ENCODE assay signal across 18 cellular contexts in the genomic region with DNA sequence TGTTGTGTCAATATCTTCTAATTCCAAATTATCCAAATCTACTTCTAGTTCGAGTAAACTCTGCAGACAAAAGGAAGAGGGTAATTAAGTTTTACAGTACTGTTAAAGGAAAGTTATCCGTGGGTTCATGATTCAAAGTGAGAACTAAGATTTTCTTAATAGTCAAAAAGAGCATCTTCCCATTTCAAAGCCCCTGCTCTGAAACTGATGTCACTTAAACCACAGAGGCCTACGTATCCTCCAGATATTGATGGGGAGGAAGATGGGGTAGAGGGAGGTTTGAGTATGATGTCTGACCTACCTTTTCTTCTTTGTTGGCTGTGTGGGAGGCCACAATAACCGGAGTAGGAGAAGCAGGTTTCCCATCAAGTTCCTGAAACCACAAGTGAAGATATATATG. TPM values are rescaled to one million over a fixed set of nuclear protein-coding genes. Genes with fewer than 3 reads are reported as not detected.
DNase-seq lines count a peak whose midpoint lies in the region; ATAC-seq, FAIRE-seq and TF ChIP-seq lines count a peak whose summit lies in the region.
"Had no signal": no experiment of that assay in that cellular context is flagged by ENCODE, and none has a peak within 500 bp of the region (broad histone marks: within the 10 kb centered on the region; RNA-seq: fewer than 3 reads in every experiment).

No MANE protein-coding gene starts in this region.

- H3K9me1 ChIP-seq in K562 (ENCODE audit: control insufficient read depth, insufficient read depth, low read length): peaks cover 3% of the 10 kb centered on the region

- H4K20me1 ChIP-seq in K562 (replicated peaks; ENCODE audit: control insufficient read depth, insufficient read depth, low read length): no peaks in the 10 kb centered on the region; the same call in 1 of the 2 replicates

- POLR2A ChIA-PET in CD8-positive, alpha-beta memory T cell (lab: Charles Lee): no interaction called here
- POLR2A ChIA-PET in K562 (lab: Yijun Ruan, JAX): no interaction called here

- WGBS in K562 (ENCODE audit: insufficient coverage, low coverage, missing lambda C conversion rate): 79% methylated on average over 4 of the region's 4 CpGs
- whole genome bisulfite sequencing in transverse colon (ENCODE audit: low coverage in 1 of 2), 2 donors: 53 to 67% methylated on average over 4 of the region's 4 CpGs
- WGBS in endodermal cell (ENCODE audit: insufficient coverage in 1 of 2, insufficient read length in 1 of 2), 2 experiments: 89 to 96% methylated on average over 3 to 4 of the region's 4 CpGs

- H3K79me2 ChIP-seq in K562 (ENCODE audit: control insufficient read depth, insufficient read depth, low read length): no peaks in the 10 kb centered on the region

- H3K4me3 ChIP-seq in CD8-positive, alpha-beta memory T cell (ENCODE audit: low read length): no peak overlapping the region
- no peak overlapping the region for H3K4me3 ChIP-seq in K562
- no peak overlapping the region for H3K4me3 ChIP-seq in transverse colon
- no peak overlapping the region for H3K4me3 ChIP-seq in endodermal cell (ENCODE audit: low read length)

- TF ChIP-seq RAD21 in K562 (CRISPR knock-in tag; conservative IDR thresholded peaks at IDR 0.05 in 1 of 2, IDR thresholded peaks at IDR 0.05 in 1 of 2): no peak

- H3K9ac ChIP-seq in K562 (ENCODE audit: insufficient read depth in 1 of 2, low read depth in 2 of 2, low read length in 2 of 2) (no peak overlapping the region), endodermal cell (ENCODE audit: extremely low read depth, low read length, poor library complexity, severe bottlenecking) (no peak overlapping the region)

- no peak overlapping the region for H3K27ac ChIP-seq in CD8-positive, alpha-beta memory T cell (ENCODE audit: low read depth, low read length)
- H3K27ac ChIP-seq in K562 (ENCODE audit: extremely low read depth, low read depth, low read length) (no peak overlapping the region), transverse colon (no peak overlapping the region), endodermal cell (ENCODE audit: low read depth, low read length) (no peak overlapping the region)

- peaks cover 58% of the 10 kb centered on the region for H3K36me3 ChIP-seq in CD8-positive, alpha-beta memory T cell (ENCODE audit: insufficient read depth, low read length)
- peaks cover 99% of the 10 kb centered on the region for H3K36me3 ChIP-seq in K562 (ENCODE audit: control insufficient read depth, insufficient read depth, low read length)
- H3K36me3 ChIP-seq in transverse colon: peaks cover 0 to 78% (median 33%) of the 10 kb centered on the region in 4 donors
- peaks cover 95% of the 10 kb centered on the region for H3K36me3 ChIP-seq in endodermal cell (ENCODE audit: control insufficient read depth, insufficient read depth, low read length)

- CTCF ChIA-PET in CD8-positive, alpha-beta memory T cell (lab: Charles Lee): no interaction called here
- CTCF ChIA-PET in K562 (lab: Yijun Ruan, JAX; ENCODE audit: low intra/inter-chr PET ratio): no interaction called here

- peak; percentile 59 for ATAC-seq in GM18511 (IDR thresholded peaks at IDR 0.05; ENCODE audit: unreplicated experiment)
- peak; percentile 59 for ATAC-seq in HG02798 (IDR thresholded peaks at IDR 0.05; ENCODE audit: poor library complexity, unreplicated experiment)
- ATAC-seq in K562: no peak
- ATAC-seq in GM18520 (IDR thresholded peaks at IDR 0.05; ENCODE audit: unreplicated experiment): no peak

- in situ Hi-C loops in K562 (cut with MboI): no loop called here
- in situ Hi-C loops in transverse colon (cut with MboI; ENCODE audit: low pct_ligation_motif_present in 1 of 4, low pct_unique_long_range_greater_than_20kb in 1 of 4, low sequenced_read_pairs in 3 of 4): no loop called here

- H3K36me3 Mint-ChIP-seq in CD8-positive, alpha-beta memory T cell: peaks cover 0 to 90% (median 39%) of the 10 kb centered on the region in 3 donors
- H3K36me3 Mint-ChIP-seq in endodermal cell (ENCODE audit: low read depth): peaks cover 76% of the 10 kb centered on the region

- 0 out of 2 replicates have a peak, but pooled peaks have one; percentile 0 for TF ChIP-seq POLR2A in K562 (conservative IDR thresholded peaks at IDR 0.05)
- TF ChIP-seq POLR2A in transverse colon (IDR thresholded peaks at IDR 0.05): no peak

- no peak overlapping the region for H3K4me2 ChIP-seq in K562 (ENCODE audit: insufficient read depth, low read length)

- H3K4me1 ChIP-seq in CD8-positive, alpha-beta memory T cell (ENCODE audit: insufficient read depth, low read length): no peaks in the 10 kb centered on the region
- H3K4me1 ChIP-seq in K562 (replicated peaks in 1 of 2; ENCODE audit: control insufficient read depth in 2 of 2, insufficient read depth in 2 of 2, low read length in 2 of 2) (peaks cover 0 to 10% of the 10 kb centered on the region in 2 experiments; a peak in 2 of 5 replicates), transverse colon (no peaks in the 10 kb centered on the region), endodermal cell (ENCODE audit: control insufficient read depth, insufficient read depth, low read length) (peaks cover 9% of the 10 kb centered on the region)

- TF ChIP-seq CTCF in K562 (IDR thresholded peaks at IDR 0.05 in 2 of 3, conservative IDR thresholded peaks at IDR 0.05 in 1 of 3; ENCODE audit: insufficient read depth in 2 of 3, low read depth in 1 of 3, low read length in 3 of 3) (no peak), transverse colon (IDR thresholded peaks at IDR 0.05) (no peak), endodermal cell (conservative IDR thresholded peaks at IDR 0.05) (no peak)

- intact Hi-C loops in K562 (cut with micrococcal nuclease) (no loop called here), transverse colon (cut with DNase I; ENCODE audit: low total_unique reads) (no loop called here)

- FAIRE-seq in K562 (lab: Jason Lieb, UNC): no peak
- FAIRE-seq: keratinocyte had no signal

- peak overlapping the region in 7 of 8 donors; percentile 1 to 81 (median 31) for H3K27ac Mint-ChIP-seq in CD8-positive, alpha-beta memory T cell
- no peak overlapping the region for H3K27ac Mint-ChIP-seq in endodermal cell

- H3K4me1 Mint-ChIP-seq in CD8-positive, alpha-beta memory T cell: peaks cover 0 to 5% (median 4%) of the 10 kb centered on the region in 3 donors
- peaks cover 15% of the 10 kb centered on the region for H3K4me1 Mint-ChIP-seq in endodermal cell

- no peaks in the 10 kb centered on the region for H3K9me3 ChIP-seq in CD8-positive, alpha-beta memory T cell (ENCODE audit: low read length)
- no peaks in the 10 kb centered on the region for H3K9me3 ChIP-seq in K562 (replicated peaks; ENCODE audit: control insufficient read depth, insufficient read depth, low read depth, low read length)
- H3K9me3 ChIP-seq in transverse colon: no peaks in the 10 kb centered on the region
- no peaks in the 10 kb centered on the region for H3K9me3 ChIP-seq in endodermal cell (ENCODE audit: control insufficient read depth, low read length)

- H3K27me3 Mint-ChIP-seq in CD8-positive, alpha-beta memory T cell: no peaks in the 10 kb centered on the region
- no peaks in the 10 kb centered on the region for H3K27me3 Mint-ChIP-seq in endodermal cell (ENCODE audit: insufficient read depth)
- H3K27me3 Mint-ChIP-seq: CD4-positive, CD25-positive, alpha-beta regulatory T cell had no signal

- no peaks in the 10 kb centered on the region for H3K27me3 ChIP-seq in CD8-positive, alpha-beta memory T cell (ENCODE audit: insufficient read depth, low read length, poor library complexity, severe bottlenecking)
- H3K27me3 ChIP-seq in K562 (ENCODE audit: control insufficient read depth in 2 of 2, insufficient read depth in 2 of 2, low read length in 2 of 2) (no peaks in the 10 kb centered on the region), transverse colon (no peaks in the 10 kb centered on the region), endodermal cell (ENCODE audit: control insufficient read depth, insufficient read depth, low read length, poor library complexity, severe bottlenecking) (no peaks in the 10 kb centered on the region)

- BruUV-seq in K562 (replicated peaks; lab: Mats Ljungman, UMichigan): no TSS peak

- peak overlapping the region in 1 of 7 donors; percentile 32 for H3K4me3 Mint-ChIP-seq in CD8-positive, alpha-beta memory T cell
- no peak overlapping the region for H3K4me3 Mint-ChIP-seq in endodermal cell
- H3K4me3 Mint-ChIP-seq: brain; CD4-positive, CD25-positive, alpha-beta regulatory T cell had no signal

- no peaks in the 10 kb centered on the region for H3K9me3 Mint-ChIP-seq in CD8-positive, alpha-beta memory T cell
- no peaks in the 10 kb centered on the region for H3K9me3 Mint-ChIP-seq in endodermal cell
- H3K9me3 Mint-ChIP-seq: brain; CD4-positive, CD25-positive, alpha-beta regulatory T cell had no signal

- TF ChIP-seq EP300 in K562 (IDR thresholded peaks at IDR 0.05; ENCODE audit: low read length) (no peak), transverse colon (IDR thresholded peaks at IDR 0.05; ENCODE audit: low read depth) (no peak)

- DNase-seq in CD8-positive, alpha-beta memory T cell: no peak
- DNase-seq in K562 (ENCODE audit: extremely low read depth in 1 of 4, low spot score in 3 of 4) (no peak), transverse colon (no peak), nucleus accumbens (lab: John Stamatoyannopoulos, UW) (no peak), endodermal cell (no peak)
- DNase-seq: activated CD8-positive, alpha-beta memory T cell treated with anti-CD3 and anti-CD28 coated beads, Interleukin-2, amount 50 U/mL, for 48 hours; GF-D8; HCEC 1CT; Karpas-422; NCI-H1930; NCI-H526 treated with DMSO at 0.1 percent for 48 hours; T-helper 9 cell had no signal

- no peak overlapping the region for H2AFZ ChIP-seq in K562 (ENCODE audit: low read depth, low read length)

RNA-seq across cellular contexts. Expression of a gene that starts 14.1 kb away (rescaled TPM):
- total RNA-seq in CD8-positive, alpha-beta memory T cell: 10 to 100 TPM; 66.9 to 68.6 TPM
- polyA plus RNA-seq in CD8-positive, alpha-beta memory T cell: 34.7 TPM
- total RNA-seq in K562 (2011; cell fraction: chromatin; rRNA removed; ENCODE audit: low replicate concordance): 38.6 and 79.2 TPM in 2 replicates
- total RNA-seq in K562 (2011; cell fraction: nucleolus; rRNA removed): 28.6 and 29.9 TPM in 2 replicates
- 45.2 and 53.5 TPM in 2 replicates for total RNA-seq in K562 (2011; cell fraction: nucleoplasm; rRNA removed)
- 193 and 237 TPM in 2 replicates for total RNA-seq in K562 (2014; rRNA removed)
- 202 and 232 TPM in 2 replicates for total RNA-seq in K562 (2014; rRNA removed; fragmentation: Illumina TruSeq; extraction: Trizol)
- total RNA-seq in K562 (2015; rRNA removed; fragmentation: Illumina TruSeq; extraction: Trizol): 216 and 229 TPM in 2 replicates
- total RNA-seq in K562 (2021): 148 and 159 TPM in 2 replicates
- 131 and 189 TPM in 2 replicates for polyA plus RNA-seq in K562 (2011; rRNA removed)
- 101 TPM in 2 replicates for polyA plus RNA-seq in K562 (2011; cell fraction: cytosol; rRNA removed)
- polyA plus RNA-seq in K562 (2011; cell fraction: nucleus; rRNA removed): 42.1 and 51.3 TPM in 2 replicates
- polyA plus RNA-seq in K562 (2012): 100 and 122 TPM in 2 replicates
- 197 and 219 TPM in 2 replicates for polyA plus RNA-seq in K562 (2014; fragmentation: Illumina TruSeq; extraction: Trizol)
- polyA plus RNA-seq in K562 (2014; fragmentation: Nextera tagmentation; extraction: Ambion mirVana): 100 to 1,000 TPM; 330 to 397 TPM
- polyA plus RNA-seq in K562 (2014; rRNA removed): 233 and 261 TPM in 2 replicates
- polyA minus RNA-seq in K562 (2011; rRNA and poly(A)+ RNA removed): 157 and 168 TPM in 2 replicates
- 36.2 and 63.4 TPM in 2 replicates for polyA minus RNA-seq in K562 (2011; cell fraction: cytosol; rRNA and poly(A)+ RNA removed)
- 37.8 and 82.5 TPM in 2 replicates for polyA minus RNA-seq in K562 (2011; cell fraction: nucleus; rRNA and poly(A)+ RNA removed)
- 10 to 100 TPM; 14.6 to 62.7 (median 51.6) TPM for total RNA-seq in transverse colon
- 10 to 100 TPM; 34.8 to 38.7 TPM for total RNA-seq in endodermal cell
- 54.7 TPM for polyA plus RNA-seq in endodermal cell (2013, experiment 1 of 2)
- polyA plus RNA-seq in endodermal cell (2013, experiment 2 of 2): 45.2 TPM

RNA-seq across cellular contexts. Expression of a gene that starts 31.5 kb away (rescaled TPM):
- total RNA-seq in CD8-positive, alpha-beta memory T cell: 10 to 100 TPM; 91.8 to 92.9 TPM
- polyA plus RNA-seq in CD8-positive, alpha-beta memory T cell: 64.0 TPM
- 107 and 250 TPM in 2 replicates for total RNA-seq in K562 (2011; cell fraction: chromatin; rRNA removed; ENCODE audit: low replicate concordance)
- 48.2 and 69.0 TPM in 2 replicates for total RNA-seq in K562 (2011; cell fraction: nucleolus; rRNA removed)
- 101 and 112 TPM in 2 replicates for total RNA-seq in K562 (2011; cell fraction: nucleoplasm; rRNA removed)
- total RNA-seq in K562 (2014; rRNA removed): 117 and 124 TPM in 2 replicates
- total RNA-seq in K562 (2014; rRNA removed; fragmentation: Illumina TruSeq; extraction: Trizol): 135 and 145 TPM in 2 replicates
- total RNA-seq in K562 (2015; rRNA removed; fragmentation: Illumina TruSeq; extraction: Trizol): 125 and 137 TPM in 2 replicates
- 99.1 and 101 TPM in 2 replicates for total RNA-seq in K562 (2021)
- 170 and 189 TPM in 2 replicates for polyA plus RNA-seq in K562 (2011; rRNA removed)
- 45.3 and 102 TPM in 2 replicates for polyA plus RNA-seq in K562 (2011; cell fraction: cytosol; rRNA removed)
- polyA plus RNA-seq in K562 (2011; cell fraction: nucleus; rRNA removed): 63.5 and 133 TPM in 2 replicates
- polyA plus RNA-seq in K562 (2012): 92.1 and 97.5 TPM in 2 replicates
- polyA plus RNA-seq in K562 (2014; fragmentation: Illumina TruSeq; extraction: Trizol): 117 and 130 TPM in 2 replicates
- polyA plus RNA-seq in K562 (2014; fragmentation: Nextera tagmentation; extraction: Ambion mirVana): 100 to 1,000 TPM in 1 of 2 experiments, 10 to 100 TPM in 1; 64.3 to 155 TPM
- polyA plus RNA-seq in K562 (2014; rRNA removed): 86.0 and 98.0 TPM in 2 replicates
- 366 and 401 TPM in 2 replicates for polyA minus RNA-seq in K562 (2011; rRNA and poly(A)+ RNA removed)
- polyA minus RNA-seq in K562 (2011; cell fraction: cytosol; rRNA and poly(A)+ RNA removed): 92.1 and 103 TPM in 2 replicates
- 73.8 and 174 TPM in 2 replicates for polyA minus RNA-seq in K562 (2011; cell fraction: nucleus; rRNA and poly(A)+ RNA removed)
- 10 to 100 TPM; 38.9 to 86.3 (median 56.3) TPM for total RNA-seq in transverse colon
- 100 to 1,000 TPM; 161 to 184 TPM for total RNA-seq in endodermal cell
- polyA plus RNA-seq in endodermal cell (2013, experiment 1 of 2): 122 TPM
- 128 TPM for polyA plus RNA-seq in endodermal cell (2013, experiment 2 of 2)

Comparison
In these comparisons a context has a peak if more than half of its experiments do, and no peak if none do; other contexts are left out.
1. ATAC-seq: peak in GM18511 (single experiment) and HG02798 (single experiment); none in K562 (single experiment) and GM18520 (single experiment).